31 cellular contexts compared by ENCODE assay signal in genomic region chr3:115855911-115856310, GRCh38.
DNase-seq lines count a peak whose midpoint lies in the region; ATAC-seq and TF ChIP-seq lines count a peak whose summit lies in the region.
"Had no signal": no experiment of that assay in that cellular context is flagged by ENCODE, and none has a peak within 500 bp of the region (broad histone marks: within the 10 kb centered on the region; RNA-seq: fewer than 3 reads in every experiment).

No MANE protein-coding gene starts in this region.

- no peaks in the 10 kb centered on the region for H3K27me3 ChIP-seq in dorsolateral prefrontal cortex
- H3K27me3 ChIP-seq in CD8-positive, alpha-beta T cell (ENCODE audit: insufficient read depth, low read length), result no peaks in the 10 kb centered on the region
- H3K27me3 ChIP-seq: BLaER1 treated with 17β-estradiol and CSF1 and Interleukin-3, amounts not matched to agents 10 nM and 100 nM; colonic mucosa; esophagus muscularis mucosa; neural progenitor cell; right lobe of liver; SJSA1 had no signal

- peaks cover 28% of the 10 kb centered on the region for H3K27me3 Mint-ChIP-seq in CD8-positive, alpha-beta T cell (ENCODE audit: low read depth)

- no peak for TF ChIP-seq CTCF in AG04449 (IDR thresholded peaks at IDR 0.05; ENCODE audit: insufficient read depth, low read length, missing control alignments)
- TF ChIP-seq CTCF in fibroblast of the aortic adventitia (IDR thresholded peaks at IDR 0.05; ENCODE audit: insufficient read depth, low read length), result no peak
- TF ChIP-seq CTCF in dorsolateral prefrontal cortex (IDR thresholded peaks at IDR 0.05 in 54 of 56, conservative IDR thresholded peaks at IDR 0.05 in 2 of 56; ENCODE audit: low read depth in 1 of 56, partially characterized antibody in 56 of 56), result no peak
- no peak for TF ChIP-seq CTCF in CD8-positive, alpha-beta T cell (IDR thresholded peaks at IDR 0.05)

- POLR2A ChIA-PET in AG04449 (lab: Yijun Ruan, JAX), result no interaction called here
- POLR2A ChIA-PET in CD8-positive, alpha-beta T cell (lab: Charles Lee), result no interaction called here

- H3K9me3 Mint-ChIP-seq in CD8-positive, alpha-beta T cell, result no peaks in the 10 kb centered on the region
- H3K9me3 Mint-ChIP-seq: activated naive CD8-positive, alpha-beta T cell treated with anti-CD3 and anti-CD28 coated beads, Interleukin-2, amount 50 U/mL, for 24 hours; brain; effector memory CD8-positive, alpha-beta T cell; neural progenitor cell; stimulated activated naive CD8-positive, alpha-beta T cell treated with anti-CD3 and anti-CD28 coated beads, Interleukin-15, amount 100 ng/mL, for 72 hours had no signal

- H3K4me3 ChIP-seq in AG04449 (ENCODE audit: low read depth, low read length), result no peak overlapping the region
- H3K4me3 ChIP-seq in SK-N-MC, result no peak overlapping the region
- H3K4me3 ChIP-seq in fibroblast of the aortic adventitia (ENCODE audit: low read depth, low read length), result no peak overlapping the region
- H3K4me3 ChIP-seq in dorsolateral prefrontal cortex, result no peak overlapping the region
- no peak overlapping the region for H3K4me3 ChIP-seq in CD8-positive, alpha-beta T cell (ENCODE audit: low read depth, low read length)
- H3K4me3 ChIP-seq: BLaER1 treated with 17β-estradiol and CSF1 and Interleukin-3, amounts not matched to agents 10 nM and 100 nM; colonic mucosa; esophagus muscularis mucosa; lower lobe of right lung; neural progenitor cell; right lobe of liver; SJSA1; tibial artery had no signal

- H3K9me3 ChIP-seq in SK-N-MC (ENCODE audit: low read depth, low read length), result no peaks in the 10 kb centered on the region
- no peaks in the 10 kb centered on the region for H3K9me3 ChIP-seq in CD8-positive, alpha-beta T cell (ENCODE audit: low read length)
- H3K9me3 ChIP-seq: BLaER1 treated with 17β-estradiol and CSF1 and Interleukin-3, amounts not matched to agents 10 nM and 100 nM; colonic mucosa; esophagus muscularis mucosa; lower lobe of right lung; right lobe of liver; SJSA1; tibial artery had no signal

- H3K27ac ChIP-seq in SK-N-MC (peak overlapping the region; percentile 100), dorsolateral prefrontal cortex (no peak overlapping the region)
- no peak overlapping the region for H3K27ac ChIP-seq in CD8-positive, alpha-beta T cell (ENCODE audit: low read depth, low read length)
- H3K27ac ChIP-seq: BLaER1 treated with 17β-estradiol and CSF1 and Interleukin-3, amounts not matched to agents 10 nM and 100 nM; colonic mucosa; esophagus muscularis mucosa; lower lobe of right lung; neural progenitor cell; right lobe of liver; SJSA1; tibial artery had no signal

- no peak overlapping the region for H3K9ac ChIP-seq in SK-N-MC (ENCODE audit: insufficient read length)
- H3K9ac ChIP-seq: BLaER1 treated with 17β-estradiol and CSF1 and Interleukin-3, amounts not matched to agents 10 nM and 100 nM; neural progenitor cell had no signal

- no peak overlapping the region for H3K4me3 Mint-ChIP-seq in CD8-positive, alpha-beta T cell
- H3K4me3 Mint-ChIP-seq: activated naive CD8-positive, alpha-beta T cell treated with anti-CD3 and anti-CD28 coated beads, Interleukin-2, amount 50 U/mL, for 24 hours; brain; effector memory CD8-positive, alpha-beta T cell; neural progenitor cell; stimulated activated naive CD8-positive, alpha-beta T cell treated with anti-CD3 and anti-CD28 coated beads, Interleukin-15, amount 100 ng/mL, for 72 hours had no signal

- no peaks in the 10 kb centered on the region for H3K4me1 ChIP-seq in CD8-positive, alpha-beta T cell (ENCODE audit: insufficient read depth, low read length)
- H3K4me1 ChIP-seq: colonic mucosa, right lobe of liver, SJSA1, tibial artery had no signal

- intact Hi-C loops in dorsolateral prefrontal cortex (cut with DNase I), result no loop called here
- intact Hi-C loops in CD8-positive, alpha-beta T cell (cut with DNase I, micrococcal nuclease), result no loop called here

- H3K36me3 Mint-ChIP-seq in CD8-positive, alpha-beta T cell, result no peaks in the 10 kb centered on the region

- no peak overlapping the region for H3K27ac Mint-ChIP-seq in CD8-positive, alpha-beta T cell
- H3K27ac Mint-ChIP-seq: activated naive CD8-positive, alpha-beta T cell treated with anti-CD3 and anti-CD28 coated beads, Interleukin-2, amount 50 U/mL, for 24 hours; brain; effector memory CD8-positive, alpha-beta T cell; neural progenitor cell; stimulated activated naive CD8-positive, alpha-beta T cell treated with anti-CD3 and anti-CD28 coated beads, Interleukin-15, amount 100 ng/mL, for 72 hours had no signal

- ATAC-seq in GM19351 (IDR thresholded peaks at IDR 0.05; ENCODE audit: unreplicated experiment), result no peak
- no peak for ATAC-seq in HG03039 (IDR thresholded peaks at IDR 0.05; ENCODE audit: unreplicated experiment)
- no peak for ATAC-seq in CD8-positive, alpha-beta T cell
- ATAC-seq: activated naive CD8-positive, alpha-beta T cell treated with anti-CD3 and anti-CD28 coated beads, Interleukin-2, amount 50 U/mL, for 24 hours; effector memory CD8-positive, alpha-beta T cell; lower lobe of right lung; Panc1; right lobe of liver; stimulated activated naive CD8-positive, alpha-beta T cell treated with anti-CD3 and anti-CD28 coated beads, Interleukin-15, amount 100 ng/mL, for 72 hours had no signal

- peaks cover 19% of the 10 kb centered on the region for H3K36me3 ChIP-seq in SK-N-MC (ENCODE audit: insufficient read depth, low read length)
- H3K36me3 ChIP-seq in CD8-positive, alpha-beta T cell (ENCODE audit: insufficient read depth, low read length), result no peaks in the 10 kb centered on the region
- H3K36me3 ChIP-seq: BLaER1 treated with 17β-estradiol and CSF1 and Interleukin-3, amounts not matched to agents 10 nM and 100 nM; colonic mucosa; esophagus muscularis mucosa; lower lobe of right lung; neural progenitor cell; right lobe of liver; SJSA1; tibial artery had no signal

- DNase-seq in AG04449 (ENCODE audit: low read depth, low spot score) (peak; percentile 9), HCEC 1CT (peak; percentile 60), SK-N-MC (ENCODE audit: low read depth, low spot score) (no peak), fibroblast of the aortic adventitia (ENCODE audit: low read depth) (peak; percentile 48), dorsolateral prefrontal cortex (no peak)
- no peak for DNase-seq in CD8-positive, alpha-beta T cell
- DNase-seq: 8988T; activated CD4-positive, alpha-beta T cell treated with anti-CD3 and anti-CD28 coated beads for 1 hour; activated gamma-delta T cell; activated naive CD8-positive, alpha-beta T cell treated with anti-CD3 and anti-CD28 coated beads, Interleukin-2, amount 50 U/mL, for 24 hours; colonic mucosa; DND-41; effector memory CD8-positive, alpha-beta T cell; lower lobe of right lung; NCI-H1694; NCI-H510A treated with DMSO at 0.1 percent for 48 hours; NK-92 treated with Interleukin-12 subunit alpha and Interleukin-12 subunit beta, amount 100 ng/mL, for 24 hours; posterior cingulate gyrus; right lobe of liver; stimulated activated CD4-positive, alpha-beta T cell treated with anti-CD3 and anti-CD28 coated beads, Interleukin-15, amount 100 ng/mL, for 24 hours; stimulated activated naive CD8-positive, alpha-beta T cell treated with anti-CD3 and anti-CD28 coated beads, Interleukin-15, amount 100 ng/mL, for 72 hours; T-helper 1 cell; tibial artery had no signal

- H3K4me1 Mint-ChIP-seq in CD8-positive, alpha-beta T cell (ENCODE audit: low read depth), result no peaks in the 10 kb centered on the region
- H3K4me1 Mint-ChIP-seq: activated naive CD8-positive, alpha-beta T cell treated with anti-CD3 and anti-CD28 coated beads, Interleukin-2, amount 50 U/mL, for 24 hours; stimulated activated naive CD8-positive, alpha-beta T cell treated with anti-CD3 and anti-CD28 coated beads, Interleukin-15, amount 100 ng/mL, for 72 hours had no signal

- CTCF ChIA-PET in AG04449 (lab: Yijun Ruan, JAX), result no interaction called here
- CTCF ChIA-PET in CD8-positive, alpha-beta T cell (lab: Charles Lee), result no interaction called here

Comparison
In these comparisons a context has a peak if more than half of its experiments do, and no peak if none do; other contexts are left out.
1. DNase-seq: peak in AG04449 (single experiment), HCEC 1CT (single experiment) and fibroblast of the aortic adventitia (single experiment); none in SK-N-MC (single experiment), dorsolateral prefrontal cortex (0 of 10) and CD8-positive, alpha-beta T cell (0 of 7).